In genomic region chr19:14835011-14835410, GRCh38 we compare ENCODE assay signal across 1 cellular context.
TF ChIP-seq lines count a peak whose summit lies in the region.

OR7A5 (minus strand) TSS chr19:14835185; CDS start chr19:14828241, 6,944 bp downstream.
OR7C1 (minus strand) TSS chr19:14835185; CDS start chr19:14800136, 35,049 bp downstream.

TF ChIP-seq in GM23338, 12 proteins besides CTCF, POLR2A, EP300 and RAD21 (continued from another document):
- TF ChIP-seq, protein P1, sequence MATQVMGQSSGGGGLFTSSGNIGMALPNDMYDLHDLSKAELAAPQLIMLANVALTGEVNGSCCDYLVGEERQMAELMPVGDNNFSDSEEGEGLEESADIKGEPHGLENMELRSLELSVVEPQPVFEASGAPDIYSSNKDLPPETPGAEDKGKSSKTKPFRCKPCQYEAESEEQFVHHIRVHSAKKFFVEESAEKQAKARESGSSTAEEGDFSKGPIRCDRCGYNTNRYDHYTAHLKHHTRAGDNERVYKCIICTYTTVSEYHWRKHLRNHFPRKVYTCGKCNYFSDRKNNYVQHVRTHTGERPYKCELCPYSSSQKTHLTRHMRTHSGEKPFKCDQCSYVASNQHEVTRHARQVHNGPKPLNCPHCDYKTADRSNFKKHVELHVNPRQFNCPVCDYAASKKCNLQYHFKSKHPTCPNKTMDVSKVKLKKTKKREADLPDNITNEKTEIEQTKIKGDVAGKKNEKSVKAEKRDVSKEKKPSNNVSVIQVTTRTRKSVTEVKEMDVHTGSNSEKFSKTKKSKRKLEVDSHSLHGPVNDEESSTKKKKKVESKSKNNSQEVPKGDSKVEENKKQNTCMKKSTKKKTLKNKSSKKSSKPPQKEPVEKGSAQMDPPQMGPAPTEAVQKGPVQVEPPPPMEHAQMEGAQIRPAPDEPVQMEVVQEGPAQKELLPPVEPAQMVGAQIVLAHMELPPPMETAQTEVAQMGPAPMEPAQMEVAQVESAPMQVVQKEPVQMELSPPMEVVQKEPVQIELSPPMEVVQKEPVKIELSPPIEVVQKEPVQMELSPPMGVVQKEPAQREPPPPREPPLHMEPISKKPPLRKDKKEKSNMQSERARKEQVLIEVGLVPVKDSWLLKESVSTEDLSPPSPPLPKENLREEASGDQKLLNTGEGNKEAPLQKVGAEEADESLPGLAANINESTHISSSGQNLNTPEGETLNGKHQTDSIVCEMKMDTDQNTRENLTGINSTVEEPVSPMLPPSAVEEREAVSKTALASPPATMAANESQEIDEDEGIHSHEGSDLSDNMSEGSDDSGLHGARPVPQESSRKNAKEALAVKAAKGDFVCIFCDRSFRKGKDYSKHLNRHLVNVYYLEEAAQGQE (IDR thresholded peaks at IDR 0.05; ENCODE audit: unreplicated experiment), result no peak
- TF ChIP-seq ZNF462 (CRISPR knock-in tag; IDR thresholded peaks at IDR 0.05), result no peak
- TF ChIP-seq EZH2phosphoT487 (IDR thresholded peaks at IDR 0.05; ENCODE audit: unreplicated experiment), result no peak
- TF ChIP-seq, protein P2, sequence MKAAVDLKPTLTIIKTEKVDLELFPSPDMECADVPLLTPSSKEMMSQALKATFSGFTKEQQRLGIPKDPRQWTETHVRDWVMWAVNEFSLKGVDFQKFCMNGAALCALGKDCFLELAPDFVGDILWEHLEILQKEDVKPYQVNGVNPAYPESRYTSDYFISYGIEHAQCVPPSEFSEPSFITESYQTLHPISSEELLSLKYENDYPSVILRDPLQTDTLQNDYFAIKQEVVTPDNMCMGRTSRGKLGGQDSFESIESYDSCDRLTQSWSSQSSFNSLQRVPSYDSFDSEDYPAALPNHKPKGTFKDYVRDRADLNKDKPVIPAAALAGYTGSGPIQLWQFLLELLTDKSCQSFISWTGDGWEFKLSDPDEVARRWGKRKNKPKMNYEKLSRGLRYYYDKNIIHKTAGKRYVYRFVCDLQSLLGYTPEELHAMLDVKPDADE (IDR thresholded peaks at IDR 0.05), result no peak
- TF ChIP-seq ZNF331 (CRISPR knock-in tag; IDR thresholded peaks at IDR 0.05; ENCODE audit: low read depth), result no peak
- TF ChIP-seq NANOG (IDR thresholded peaks at IDR 0.05; ENCODE audit: borderline replicate concordance), result no peak
- TF ChIP-seq JUNB (IDR thresholded peaks at IDR 0.05; ENCODE audit: unreplicated experiment), result no peak
- no peak for TF ChIP-seq ZNF114 (CRISPR knock-in tag; IDR thresholded peaks at IDR 0.05)
- no peak for TF ChIP-seq POLR2AphosphoS5 (IDR thresholded peaks at IDR 0.05; ENCODE audit: low read depth)
- no peak for TF ChIP-seq CREB1 (CRISPR knock-in tag; IDR thresholded peaks at IDR 0.05; ENCODE audit: low read depth)
TF ChIP-seq in GM23338: peak in this region for 0.
